ENCODE assay signal across 11 cellular contexts in the genomic region with DNA sequence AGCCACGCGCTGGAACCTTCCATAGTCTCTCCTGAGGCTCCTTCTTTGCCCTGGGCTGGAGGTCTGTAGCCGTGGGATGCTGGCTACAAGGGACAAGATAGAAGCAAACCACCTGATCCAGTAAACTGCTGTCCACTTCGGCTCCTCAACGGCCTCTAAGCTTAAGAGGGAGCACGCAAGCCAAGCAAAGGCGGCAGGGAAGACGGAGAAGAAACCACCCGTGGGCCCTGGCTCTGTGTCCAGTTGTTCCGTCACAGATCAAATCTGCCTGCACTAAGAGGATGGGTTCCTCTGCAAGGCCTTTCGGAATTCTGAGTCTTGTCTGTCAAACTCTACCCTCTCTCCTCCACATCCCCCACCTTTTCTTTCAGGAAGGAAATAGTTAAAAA. TPM values are rescaled to one million over a fixed set of nuclear protein-coding genes. Genes with fewer than 3 reads are reported as not detected.
DNase-seq lines count a peak whose midpoint lies in the region; ATAC-seq and TF ChIP-seq lines count a peak whose summit lies in the region.
"Had no signal": no experiment of that assay in that cellular context is flagged by ENCODE, and none has a peak within 500 bp of the region (broad histone marks: within the 10 kb centered on the region; RNA-seq: fewer than 3 reads in every experiment).

No MANE protein-coding gene starts in this region.

- 0 out of 2 replicates have a peak, but pooled peaks cover 4% of the 10 kb centered on the region for H3K9me2 ChIP-seq in GM23338 (ENCODE audit: insufficient read depth)

- H3K4me1 Mint-ChIP-seq in GM23338 = peaks cover 8% of the 10 kb centered on the region; the same call in 2 of the 3 replicates
- H3K4me1 Mint-ChIP-seq in activated T-cell treated with anti-CD3 and anti-CD28 coated beads, Interleukin-2, amount 50 U/mL, for 24 hours (ENCODE audit: low read depth) = peaks cover 8% of the 10 kb centered on the region

- no peak for TF ChIP-seq CTCF in GM23338 (conservative IDR thresholded peaks at IDR 0.05; ENCODE audit: low read depth in 2 of 2)
- TF ChIP-seq CTCF in cardiac fibroblast (IDR thresholded peaks at IDR 0.05; ENCODE audit: low read depth, low read length) = no peak

- no peaks in the 10 kb centered on the region for H3K79me2 ChIP-seq in GM23338 (replicated peaks; ENCODE audit: insufficient read depth)

- H3K4me2 ChIP-seq in GM23338 (peak overlapping the region; percentile 94), skeletal muscle satellite cell (ENCODE audit: low read length) (peak overlapping the region; percentile 93)

- H3K9me3 ChIP-seq in iPS-18c (ENCODE audit: control insufficient read depth, insufficient read depth, low read length) (no peaks in the 10 kb centered on the region), skeletal muscle satellite cell (replicated peaks; ENCODE audit: low read length) (no peaks in the 10 kb centered on the region)

- no peak overlapping the region for H3K27ac ChIP-seq in GM23338 (ENCODE audit: low read depth)
- H3K27ac ChIP-seq: HL-60 had no signal

- H2AFZ ChIP-seq in GM23338 = peak overlapping the region; percentile 100

- H3K4me3 ChIP-seq in GM23338 (peak overlapping the region; percentile 87), cardiac fibroblast (replicated peaks in 1 of 2; ENCODE audit: low read depth in 2 of 2, low read length in 2 of 2) (peak overlapping the region; percentile 49 to 66), iPS-18c (ENCODE audit: insufficient read depth, low read depth, low read length) (peak overlapping the region; percentile 75), skeletal muscle satellite cell (ENCODE audit: low read length) (peak overlapping the region; percentile 73)

- H3K27ac Mint-ChIP-seq in GM23338 = no peak overlapping the region
- no peak overlapping the region for H3K27ac Mint-ChIP-seq in activated T-cell treated with anti-CD3 and anti-CD28 coated beads, Interleukin-2, amount 50 U/mL, for 24 hours

- H3K36me3 ChIP-seq in GM23338 (ENCODE audit: insufficient read depth) = no peaks in the 10 kb centered on the region
- H3K36me3 ChIP-seq in skeletal muscle satellite cell (ENCODE audit: insufficient read depth, low read length) = no peaks in the 10 kb centered on the region

- H3K9me3 Mint-ChIP-seq in GM23338 = no peaks in the 10 kb centered on the region
- H3K9me3 Mint-ChIP-seq in activated T-cell treated with anti-CD3 and anti-CD28 coated beads, Interleukin-2, amount 50 U/mL, for 24 hours = no peaks in the 10 kb centered on the region

- peak overlapping the region; percentile 90 for H3K4me3 Mint-ChIP-seq in GM23338
- no peak overlapping the region for H3K4me3 Mint-ChIP-seq in activated T-cell treated with anti-CD3 and anti-CD28 coated beads, Interleukin-2, amount 50 U/mL, for 24 hours

- H3K36me3 Mint-ChIP-seq in GM23338 (ENCODE audit: low read depth) = no peaks in the 10 kb centered on the region
- no peaks in the 10 kb centered on the region for H3K36me3 Mint-ChIP-seq in activated T-cell treated with anti-CD3 and anti-CD28 coated beads, Interleukin-2, amount 50 U/mL, for 24 hours (ENCODE audit: low read depth)

- DNase-seq in GM23338 (ENCODE audit: low spot score) (no peak), cardiac fibroblast (ENCODE audit: low read depth in 2 of 2) (no peak), HT-29 (ENCODE audit: low spot score) (no peak)
- no peak for DNase-seq in activated T-cell treated with anti-CD3 and anti-CD28 coated beads, Interleukin-2, amount 50 U/mL, for 24 hours
- DNase-seq: GOT3, NCI-H2081 treated with DMSO at 0.1 percent for 48 hours had no signal

- H3K9ac ChIP-seq in skeletal muscle satellite cell (ENCODE audit: low read depth, low read length) = peak overlapping the region; percentile 75

- H4K20me1 ChIP-seq in GM23338 (replicated peaks; ENCODE audit: insufficient read depth) = no peaks in the 10 kb centered on the region; the same call in 1 of the 2 replicates

- no peaks in the 10 kb centered on the region for H3F3A ChIP-seq in GM23338 (replicated peaks; ENCODE audit: low read depth)

- ATAC-seq in GM23338 = no peak; the same call in 2 of the 3 replicates
- ATAC-seq in HG03442 (IDR thresholded peaks at IDR 0.05; ENCODE audit: unreplicated experiment) = no peak
- no peak for ATAC-seq in HG02759 (IDR thresholded peaks at IDR 0.05; ENCODE audit: unreplicated experiment)

- H3K27me3 Mint-ChIP-seq in GM23338 (ENCODE audit: insufficient read depth, low read depth, poor library complexity) = peaks cover 21% of the 10 kb centered on the region
- H3K27me3 Mint-ChIP-seq in activated T-cell treated with anti-CD3 and anti-CD28 coated beads, Interleukin-2, amount 50 U/mL, for 24 hours = peaks cover 59% of the 10 kb centered on the region

- H3K27me3 ChIP-seq in GM23338 (ENCODE audit: insufficient read depth) = peaks cover 39% of the 10 kb centered on the region
- no peaks in the 10 kb centered on the region for H3K27me3 ChIP-seq in skeletal muscle satellite cell (ENCODE audit: control insufficient read depth, insufficient read depth, low read length)

- H3K4me1 ChIP-seq in GM23338 (ENCODE audit: insufficient read depth) (peaks cover 4% of the 10 kb centered on the region; the same call in 1 of the 2 replicates), skeletal muscle satellite cell (ENCODE audit: control insufficient read depth, insufficient read depth, low read length) (peaks cover 19% of the 10 kb centered on the region)

TF ChIP-seq in GM23338, 12 proteins besides CTCF, POLR2A, EP300 and RAD21 (continues in another document):
- TF ChIP-seq, protein P1, sequence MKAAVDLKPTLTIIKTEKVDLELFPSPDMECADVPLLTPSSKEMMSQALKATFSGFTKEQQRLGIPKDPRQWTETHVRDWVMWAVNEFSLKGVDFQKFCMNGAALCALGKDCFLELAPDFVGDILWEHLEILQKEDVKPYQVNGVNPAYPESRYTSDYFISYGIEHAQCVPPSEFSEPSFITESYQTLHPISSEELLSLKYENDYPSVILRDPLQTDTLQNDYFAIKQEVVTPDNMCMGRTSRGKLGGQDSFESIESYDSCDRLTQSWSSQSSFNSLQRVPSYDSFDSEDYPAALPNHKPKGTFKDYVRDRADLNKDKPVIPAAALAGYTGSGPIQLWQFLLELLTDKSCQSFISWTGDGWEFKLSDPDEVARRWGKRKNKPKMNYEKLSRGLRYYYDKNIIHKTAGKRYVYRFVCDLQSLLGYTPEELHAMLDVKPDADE (IDR thresholded peaks at IDR 0.05) = no peak
- TF ChIP-seq ZNF331 (CRISPR knock-in tag; IDR thresholded peaks at IDR 0.05; ENCODE audit: low read depth) (no peak), ZNF114 (CRISPR knock-in tag; IDR thresholded peaks at IDR 0.05) (no peak), CREB1 (CRISPR knock-in tag; IDR thresholded peaks at IDR 0.05; ENCODE audit: low read depth) (no peak), STAT1 (IDR thresholded peaks at IDR 0.05; ENCODE audit: unreplicated experiment) (no peak), EZH2phosphoT487 (IDR thresholded peaks at IDR 0.05; ENCODE audit: unreplicated experiment) (no peak), JUNB (IDR thresholded peaks at IDR 0.05; ENCODE audit: unreplicated experiment) (no peak), EZH2 (IDR thresholded peaks at IDR 0.05; ENCODE audit: low read depth, unreplicated experiment) (no peak)
- TF ChIP-seq, protein P2, sequence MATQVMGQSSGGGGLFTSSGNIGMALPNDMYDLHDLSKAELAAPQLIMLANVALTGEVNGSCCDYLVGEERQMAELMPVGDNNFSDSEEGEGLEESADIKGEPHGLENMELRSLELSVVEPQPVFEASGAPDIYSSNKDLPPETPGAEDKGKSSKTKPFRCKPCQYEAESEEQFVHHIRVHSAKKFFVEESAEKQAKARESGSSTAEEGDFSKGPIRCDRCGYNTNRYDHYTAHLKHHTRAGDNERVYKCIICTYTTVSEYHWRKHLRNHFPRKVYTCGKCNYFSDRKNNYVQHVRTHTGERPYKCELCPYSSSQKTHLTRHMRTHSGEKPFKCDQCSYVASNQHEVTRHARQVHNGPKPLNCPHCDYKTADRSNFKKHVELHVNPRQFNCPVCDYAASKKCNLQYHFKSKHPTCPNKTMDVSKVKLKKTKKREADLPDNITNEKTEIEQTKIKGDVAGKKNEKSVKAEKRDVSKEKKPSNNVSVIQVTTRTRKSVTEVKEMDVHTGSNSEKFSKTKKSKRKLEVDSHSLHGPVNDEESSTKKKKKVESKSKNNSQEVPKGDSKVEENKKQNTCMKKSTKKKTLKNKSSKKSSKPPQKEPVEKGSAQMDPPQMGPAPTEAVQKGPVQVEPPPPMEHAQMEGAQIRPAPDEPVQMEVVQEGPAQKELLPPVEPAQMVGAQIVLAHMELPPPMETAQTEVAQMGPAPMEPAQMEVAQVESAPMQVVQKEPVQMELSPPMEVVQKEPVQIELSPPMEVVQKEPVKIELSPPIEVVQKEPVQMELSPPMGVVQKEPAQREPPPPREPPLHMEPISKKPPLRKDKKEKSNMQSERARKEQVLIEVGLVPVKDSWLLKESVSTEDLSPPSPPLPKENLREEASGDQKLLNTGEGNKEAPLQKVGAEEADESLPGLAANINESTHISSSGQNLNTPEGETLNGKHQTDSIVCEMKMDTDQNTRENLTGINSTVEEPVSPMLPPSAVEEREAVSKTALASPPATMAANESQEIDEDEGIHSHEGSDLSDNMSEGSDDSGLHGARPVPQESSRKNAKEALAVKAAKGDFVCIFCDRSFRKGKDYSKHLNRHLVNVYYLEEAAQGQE (IDR thresholded peaks at IDR 0.05; ENCODE audit: unreplicated experiment) = no peak

RNA-seq across cellular contexts. Expression of a gene that starts 0.4 kb away (rescaled TPM):
- 4.5 and 5.0 TPM in 2 replicates for total RNA-seq in GM23338 (2014; rRNA removed; shearing (Covaris generic))
- polyA plus RNA-seq in GM23338 (2016; fragmentation: Nextera tagmentation; extraction: Ambion mirVana) = 1.5 and 2.2 TPM in 2 replicates
- 1.3 and 1.8 TPM in 2 replicates for total RNA-seq in skeletal muscle satellite cell (2012; rRNA removed)
- not detected in 2 replicates for total RNA-seq in HT-29 (2014; rRNA removed; shearing (Covaris generic))
